Comparison of ENCODE assay signal across 8 cellular contexts in genomic region chr11:103035656-103036434, GRCh38. TPM values are rescaled to one million over a fixed set of nuclear protein-coding genes. Genes with fewer than 3 reads are reported as not detected.
DNase-seq lines count a peak whose midpoint lies in the region; FAIRE-seq and TF ChIP-seq lines count a peak whose summit lies in the region.

No MANE protein-coding gene starts in this region.

- no peaks in the 10 kb centered on the region for H3K27me3 ChIP-seq in hepatocyte

- TF ChIP-seq CTCF in hepatocyte (IDR thresholded peaks at IDR 0.05; ENCODE audit: poor library complexity) = peak; percentile 60

- no peaks in the 10 kb centered on the region for H3K4me1 ChIP-seq in hepatocyte (ENCODE audit: insufficient read depth)

- peak overlapping the region; percentile 41 for H3K27ac ChIP-seq in hepatocyte

- H3K79me2 ChIP-seq in hepatocyte = no peaks in the 10 kb centered on the region

- H3K4me2 ChIP-seq in hepatocyte = no peak overlapping the region

- 25% methylated on average over 4 of the region's 4 CpGs for WGBS in hepatocyte (ENCODE audit: low lambda C conversion rate, missing lambda C conversion rate)

- DNase-seq in activated gamma-delta T cell treated with Interleukin-2 at 50 U/mL for 16 hours = peak; percentile 37
- DNase-seq in activated gamma-delta T cell (lab: John Stamatoyannopoulos, UW) = no peak
- peak; percentile 87 for DNase-seq in H4 (ENCODE audit: low spot score)
- peak; percentile 87 for DNase-seq in KBM-7
- peak; percentile 72 for DNase-seq in RCC 7860 (ENCODE audit: low spot score)
- DNase-seq in activated naive CD8-positive, alpha-beta T cell treated with anti-CD3 and anti-CD28 coated beads, Interleukin-2, amount 50 U/mL, for 16 hours (ENCODE audit: low read depth, low spot score) = peak; percentile 11
- DNase-seq in hepatocyte (ENCODE audit: low spot score) = peak; percentile 84
- peak; percentile 3 to 43 for DNase-seq in stimulated activated CD4-positive, alpha-beta T cell treated with anti-CD3 and anti-CD28 coated beads, Interleukin-2, amount 100 ng/mL, for 24 hours

- H3K4me3 ChIP-seq in hepatocyte = no peak overlapping the region

- FAIRE-seq in RCC 7860 (lab: Jason Lieb, UNC) = peak; percentile 77

- H2AFZ ChIP-seq in hepatocyte = no peak overlapping the region

- H3K36me3 ChIP-seq in hepatocyte (replicated peaks; ENCODE audit: insufficient read depth, low read depth) = no peaks in the 10 kb centered on the region

- in situ Hi-C loops in KBM-7 (cut with MboI; ENCODE audit: low pct_unique_long_range_greater_than_20kb, low sequenced_read_pairs) = no loop called here

- H3K9me2 ChIP-seq in hepatocyte (replicated peaks; ENCODE audit: insufficient read depth) = no peaks in the 10 kb centered on the region

- H4K20me1 ChIP-seq in hepatocyte (ENCODE audit: insufficient read depth, poor library complexity, severe bottlenecking) = no peaks in the 10 kb centered on the region

- no peaks in the 10 kb centered on the region for H3K9me3 ChIP-seq in hepatocyte (ENCODE audit: low read depth)

RNA-seq across cellular contexts. Expression of gene DCUN1D5, which starts 56.1 kb away (rescaled TPM):
- 85.8 and 94.0 TPM in 2 replicates for total RNA-seq in H4 (2014; rRNA removed; shearing (Covaris generic))
- 75.5 and 78.4 TPM in 2 replicates for total RNA-seq in hepatocyte
- 54.5 and 56.4 TPM in 2 replicates for polyA plus RNA-seq in hepatocyte
